Comparison of ENCODE assay signal across 25 cellular contexts in genomic region chr6:137724018-137724403, GRCh38.
DNase-seq lines count a peak whose midpoint lies in the region; ATAC-seq, FAIRE-seq and TF ChIP-seq lines count a peak whose summit lies in the region.
"Had no signal": no experiment of that assay in that cellular context is flagged by ENCODE, and none has a peak within 500 bp of the region (broad histone marks: within the 10 kb centered on the region; RNA-seq: fewer than 3 reads in every experiment).

No MANE protein-coding gene starts in this region.

- CTCF ChIA-PET in Caco-2 (lab: Charles Lee) = no interaction called here
- CTCF ChIA-PET in HepG2 (lab: Yijun Ruan, JAX; ENCODE audit: low intra/inter-chr PET ratio, low total read pairs) = interaction anchor here (1.1 to 2.2 kb wide), 2 partner anchors 16 to 143 kb away, joined by 5 to 9 read pairs; partner anchors contain the start of gene TNFAIP3

- H3K36me3 Mint-ChIP-seq in Caco-2 (ENCODE audit: insufficient read depth, unreplicated experiment) = peaks cover 11% of the 10 kb centered on the region
- H3K36me3 Mint-ChIP-seq in stimulated activated naive B cell treated with anti-CD40 and anti-IgM and Interleukin-4, amounts not matched to agents 10 μg/mL and 1 μg/mL and 100 μg/mL, for 72 hours = no peaks in the 10 kb centered on the region
- H3K36me3 Mint-ChIP-seq: brain had no signal

- H3K4me1 Mint-ChIP-seq in Caco-2 (ENCODE audit: low read depth, unreplicated experiment) = peaks cover 42% of the 10 kb centered on the region
- H3K4me1 Mint-ChIP-seq in stimulated activated naive B cell treated with anti-CD40 and anti-IgM and Interleukin-4, amounts not matched to agents 10 μg/mL and 1 μg/mL and 100 μg/mL, for 72 hours = peaks cover 12 to 14% of the 10 kb centered on the region in 2 donors
- H3K4me1 Mint-ChIP-seq: nephron progenitor cell had no signal

- peak; percentile 70 for TF ChIP-seq RAD21 in HepG2 (CRISPR knock-in tag; IDR thresholded peaks at IDR 0.05)

- BruUV-seq in Caco-2 (replicated peaks; lab: Mats Ljungman, UMichigan) = no TSS peak
- BruUV-seq in HepG2 (replicated peaks; lab: Mats Ljungman, UMichigan) = no TSS peak

- H2AFZ ChIP-seq in HepG2 (ENCODE audit: low read length) = no peak overlapping the region

- TF ChIP-seq CTCF in Caco-2 (IDR thresholded peaks at IDR 0.05; ENCODE audit: insufficient read depth in 1 of 2, low read depth in 1 of 2, low read length in 1 of 2, severe bottlenecking in 1 of 2, unreplicated experiment in 1 of 2) (no peak), epithelial cell of esophagus (IDR thresholded peaks at IDR 0.05; ENCODE audit: insufficient read depth, low read depth, low read length, missing control alignments) (no peak), HepG2 (CRISPR knock-in tag; IDR thresholded peaks at IDR 0.05) (peak; percentile 75), GM13976 (IDR thresholded peaks at IDR 0.05; ENCODE audit: borderline replicate concordance, control extremely low read depth, extremely low read depth, insufficient read depth, missing control alignments) (no peak)

- POLR2A ChIA-PET in Caco-2 (lab: Charles Lee) (no interaction called here), HepG2 (lab: Yijun Ruan, JAX) (interaction anchor here (0.6 to 3.7 kb wide), 7 partner anchors 9 to 381 kb away, joined by 3 to 42 read pairs (median 27); partner anchors contain the start of gene TNFAIP3)

- H3K4me3 ChIP-seq in Caco-2 (ENCODE audit: low read depth, low read length) = no peak overlapping the region
- no peak overlapping the region for H3K4me3 ChIP-seq in epithelial cell of esophagus (ENCODE audit: low read length)
- H3K4me3 ChIP-seq in HepG2 (replicated peaks in 1 of 3; ENCODE audit: insufficient read depth in 1 of 3, low read depth in 2 of 3, low read length in 3 of 3) = no peak overlapping the region; a peak in 1 of 6 replicates
- H3K4me3 ChIP-seq: BLaER1, dorsolateral prefrontal cortex, Peyer's patch, smooth muscle cell had no signal

- in situ Hi-C loops in HepG2 (cut with HindIII; ENCODE audit: extremely low pct_ligation_motif_present, low pct_unique_long_range_greater_than_20kb) (no loop called here), GM13976 (cut with MboI; ENCODE audit: low sequenced_read_pairs, unreplicated experiment) (loop anchor here (25.0 kb wide), 1 partner anchor 388 kb away; the partner anchor contains the start of gene PERP)

- H3K36me3 ChIP-seq in Caco-2 (ENCODE audit: control insufficient read depth, insufficient read depth, low read length) (no peaks in the 10 kb centered on the region), HepG2 (replicated peaks in 1 of 2; ENCODE audit: control insufficient read depth in 1 of 2, insufficient read depth in 2 of 2, low read length in 2 of 2) (no peaks in the 10 kb centered on the region)
- H3K36me3 ChIP-seq: BLaER1, Peyer's patch had no signal

- H3K79me2 ChIP-seq in HepG2 (ENCODE audit: insufficient read depth, low read length) = no peaks in the 10 kb centered on the region

- TF ChIP-seq EP300 in HepG2 (IDR thresholded peaks at IDR 0.05; ENCODE audit: low read depth in 2 of 2, low read length in 2 of 2) (peak in 1 of 2 experiments; percentile 53; a peak in 2 of 4 replicates), HepG2 (CRISPR knock-in tag; IDR thresholded peaks at IDR 0.05; ENCODE audit: borderline replicate concordance) (peak; percentile 80)

- peak overlapping the region; percentile 36 for H3K4me3 Mint-ChIP-seq in Caco-2 (ENCODE audit: unreplicated experiment)
- no peak overlapping the region for H3K4me3 Mint-ChIP-seq in stimulated activated naive B cell treated with anti-CD40 and anti-IgM and Interleukin-4, amounts not matched to agents 10 μg/mL and 1 μg/mL and 100 μg/mL, for 72 hours
- H3K4me3 Mint-ChIP-seq: activated B cell treated with CpG ODN at 0.5 μM for 24 hours; activated CD8-positive, alpha-beta memory T cell treated with anti-CD3 and anti-CD28 coated beads, Interleukin-2, amount 10 ng/mL, durations not matched to agents 7 days and 5 days; brain; IgD-negative memory B cell; nephron progenitor cell had no signal

- no peaks in the 10 kb centered on the region for H3K27me3 Mint-ChIP-seq in Caco-2 (ENCODE audit: insufficient read depth, unreplicated experiment)
- H3K27me3 Mint-ChIP-seq in stimulated activated naive B cell treated with anti-CD40 and anti-IgM and Interleukin-4, amounts not matched to agents 10 μg/mL and 1 μg/mL and 100 μg/mL, for 72 hours = peaks cover 0 to 8% of the 10 kb centered on the region in 2 donors
- H3K27me3 Mint-ChIP-seq: activated B cell treated with CpG ODN at 0.5 μM for 24 hours had no signal

- H3K9me3 Mint-ChIP-seq in Caco-2 (ENCODE audit: unreplicated experiment) = peaks cover 15% of the 10 kb centered on the region
- H3K9me3 Mint-ChIP-seq in stimulated activated naive B cell treated with anti-CD40 and anti-IgM and Interleukin-4, amounts not matched to agents 10 μg/mL and 1 μg/mL and 100 μg/mL, for 72 hours = peaks cover 0 to 3% of the 10 kb centered on the region in 2 donors
- H3K9me3 Mint-ChIP-seq: brain had no signal

- no peaks in the 10 kb centered on the region for H4K20me1 ChIP-seq in HepG2 (ENCODE audit: insufficient read depth, low read length)
- H4K20me1 ChIP-seq: BLaER1 had no signal

- H3K9ac ChIP-seq in HepG2 (ENCODE audit: insufficient read depth, low read depth, low read length) = peak overlapping the region; percentile 82
- H3K9ac ChIP-seq: BLaER1 had no signal

- FAIRE-seq in HepG2 (lab: Jason Lieb, UNC) = peak; percentile 28
- FAIRE-seq: H1 had no signal

- 0 out of 4 replicates have a peak, but pooled peaks of 1 of the 2 experiments have one; percentile 2 for TF ChIP-seq POLR2A in HepG2 (IDR thresholded peaks at IDR 0.05; ENCODE audit: insufficient read depth in 1 of 2, low read depth in 2 of 2, low read length in 2 of 2)

- DNase-seq in Caco-2 (no peak), M059J (ENCODE audit: low read depth) (peak; percentile 41), epithelial cell of esophagus (ENCODE audit: low read depth) (peak; percentile 15), HepG2 (ENCODE audit: low spot score) (peak; percentile 87), NOMO-1 treated with DMSO at 0.1 percent for 48 hours (lab: John Stamatoyannopoulos, UW; ENCODE audit: unreplicated experiment) (no peak), GM13976 (ENCODE audit: low spot score) (no peak)
- DNase-seq in stimulated activated naive B cell treated with anti-CD40 and anti-IgM and Interleukin-4, amounts not matched to agents 10 μg/mL and 1 μg/mL and 100 μg/mL, for 72 hours = no peak
- no peak for DNase-seq in stimulated activated CD4-positive, alpha-beta T cell treated with anti-CD3 and anti-CD28 coated beads, Interleukin-15, amount 100 ng/mL, for 24 hours
- DNase-seq: activated B cell treated with CpG ODN at 0.5 μM for 24 hours; activated CD4-positive, alpha-beta T cell treated with anti-CD3 and anti-CD28 coated beads, Interleukin-2, amount 50 U/mL, for 1 hour; activated CD8-positive, alpha-beta memory T cell treated with anti-CD3 and anti-CD28 coated beads, Interleukin-2, amount 10 ng/mL, durations not matched to agents 7 days and 5 days; activated naive CD4-positive, alpha-beta T cell treated with Interleukin-2 at 50 U/mL for 16 hours; COR-L47; dorsolateral prefrontal cortex; NCI-H1417 treated with DMSO at 0.1 percent for 48 hours; nephron progenitor cell; SIG-M5; stimulated activated CD4-positive, alpha-beta T cell treated with anti-CD3 and anti-CD28 coated beads, Interleukin-2, amount 100 ng/mL, for 24 hours; T1000 had no signal

- peak overlapping the region; percentile 86 for H3K27ac Mint-ChIP-seq in Caco-2 (ENCODE audit: unreplicated experiment)
- H3K27ac Mint-ChIP-seq in stimulated activated naive B cell treated with anti-CD40 and anti-IgM and Interleukin-4, amounts not matched to agents 10 μg/mL and 1 μg/mL and 100 μg/mL, for 72 hours = no peak overlapping the region
- H3K27ac Mint-ChIP-seq: activated B cell treated with CpG ODN at 0.5 μM for 24 hours; activated CD8-positive, alpha-beta memory T cell treated with anti-CD3 and anti-CD28 coated beads, Interleukin-2, amount 10 ng/mL, durations not matched to agents 7 days and 5 days; brain; IgD-negative memory B cell; nephron progenitor cell had no signal

- no peaks in the 10 kb centered on the region for H3K27me3 ChIP-seq in Caco-2 (replicated peaks; ENCODE audit: control insufficient read depth, insufficient read depth, low read length)
- H3K27me3 ChIP-seq in HepG2 (ENCODE audit: control insufficient read depth in 1 of 2, insufficient read depth in 2 of 2, low read length in 2 of 2) = no peaks in the 10 kb centered on the region
- H3K27me3 ChIP-seq: BLaER1, Peyer's patch had no signal

- 10% methylated on average over 3 of the region's 3 CpGs for WGBS in HepG2 (ENCODE audit: low lambda C conversion rate)

- peak; percentile 71 for ATAC-seq in HepG2
- no peak for ATAC-seq in stimulated activated naive B cell treated with anti-CD40 and anti-IgM and Interleukin-4, amounts not matched to agents 10 μg/mL and 1 μg/mL and 100 μg/mL, for 72 hours (replicated peaks)
- ATAC-seq: activated CD8-positive, alpha-beta memory T cell treated with anti-CD3 and anti-CD28 coated beads, Interleukin-2, amount 10 ng/mL, durations not matched to agents 7 days and 5 days had no signal

- intact Hi-C loops in Caco-2 (cut with micrococcal nuclease; ENCODE audit: unreplicated experiment) (loop anchor here (5.0 kb wide), 2 partner anchors 143 to 383 kb away; partner anchors contain the start of genes PERP and TNFAIP3), HepG2 (cut with micrococcal nuclease; ENCODE audit: unreplicated experiment) (no loop called here)

- peaks cover 50% of the 10 kb centered on the region for H3K4me1 ChIP-seq in Caco-2
- peaks cover 83% of the 10 kb centered on the region for H3K4me1 ChIP-seq in HepG2 (ENCODE audit: insufficient read depth, low read length)
- H3K4me1 ChIP-seq: BLaER1, Peyer's patch had no signal

- no peaks in the 10 kb centered on the region for H3K9me3 ChIP-seq in Caco-2
- no peaks in the 10 kb centered on the region for H3K9me3 ChIP-seq in HepG2 (ENCODE audit: low read length)
- H3K9me3 ChIP-seq: Peyer's patch had no signal

- H3K4me2 ChIP-seq in HepG2 (ENCODE audit: low read depth, low read length) = peak overlapping the region; percentile 48
- H3K4me2 ChIP-seq: BLaER1, smooth muscle cell had no signal

- H3K27ac ChIP-seq in HepG2 (ENCODE audit: extremely low read length, insufficient read depth, low read length) = peak overlapping the region; percentile 98
- H3K27ac ChIP-seq: BLaER1, dorsolateral prefrontal cortex had no signal

TF ChIP-seq in HepG2, 621 proteins besides CTCF, POLR2A, EP300 and RAD21 (continues in another document):
- TF ChIP-seq PHF21A (CRISPR knock-in tag; IDR thresholded peaks at IDR 0.05) (0 out of 2 replicates have a peak, but pooled peaks have one; percentile 30), BORCS8-MEF2B (CRISPR knock-in tag; IDR thresholded peaks at IDR 0.05) (0 out of 2 replicates have a peak, but pooled peaks have one; percentile 33), ZNF430 (CRISPR knock-in tag; IDR thresholded peaks at IDR 0.05) (peak; percentile 70; the same call in 1 of the 2 replicates), HDAC1 (CRISPR knock-in tag; IDR thresholded peaks at IDR 0.05) (no peak), ZNF335 (CRISPR knock-in tag; IDR thresholded peaks at IDR 0.05) (peak; percentile 84), SPEN (CRISPR knock-in tag; IDR thresholded peaks at IDR 0.05; ENCODE audit: low read depth) (peak; percentile 72; the same call in 1 of the 2 replicates), ZNF564 (CRISPR knock-in tag; IDR thresholded peaks at IDR 0.05) (peak; percentile 68)

Comparison
In these comparisons a context has a peak if more than half of its experiments do, and no peak if none do; other contexts are left out.
1. DNase-seq: peak in M059J (single experiment), epithelial cell of esophagus (single experiment) and HepG2 (single experiment); none in Caco-2 (0 of 2), stimulated activated naive B cell treated with anti-CD40 and anti-IgM and Interleukin-4, amounts not matched to agents 10 μg/mL and 1 μg/mL and 100 μg/mL, for 72 hours (single experiment), stimulated activated CD4-positive, alpha-beta T cell treated with anti-CD3 and anti-CD28 coated beads, Interleukin-15, amount 100 ng/mL, for 24 hours (single experiment), NOMO-1 treated with DMSO at 0.1 percent for 48 hours (single experiment) and GM13976 (single experiment).